Comparison of ENCODE assay signal across 23 cellular contexts in genomic region chr3:125187599-125187910, GRCh38. TPM values are rescaled to one million over a fixed set of nuclear protein-coding genes. Genes with fewer than 3 reads are reported as not detected.
"Had no signal": no experiment of that assay in that cellular context is flagged by ENCODE, and none has a peak within 500 bp of the region (broad histone marks: within the 10 kb centered on the region; RNA-seq: fewer than 3 reads in every experiment).

No MANE protein-coding gene starts in this region.

- H3K9me3 ChIP-seq: breast epithelium, esophagus squamous epithelium, left ventricle myocardium inferior, pancreas, prostate gland, thoracic aorta had no signal

- H3K27me3 ChIP-seq: breast epithelium, esophagus squamous epithelium, pancreas had no signal

- H3K27ac ChIP-seq: breast epithelium, coronary artery, esophagus squamous epithelium, left ventricle myocardium inferior, pancreas, prostate gland, skin epidermis, thoracic aorta had no signal

- H3K4me3 ChIP-seq: breast epithelium, coronary artery, esophagus squamous epithelium, left ventricle myocardium inferior, pancreas, prostate gland, skin epidermis, thoracic aorta had no signal

- DNase-seq: activated CD4-positive, alpha-beta T cell treated with anti-CD3 and anti-CD28 coated beads for 1 hour; activated CD4-positive, alpha-beta T cell treated with anti-CD3 and anti-CD28 coated beads, Interleukin-2, amount 10 ng/mL, durations not matched to agents 7 days and 5 days; activated CD8-positive, alpha-beta memory T cell treated with anti-CD3 and anti-CD28 coated beads, Interleukin-2, amount 10 ng/mL, durations not matched to agents 7 days and 5 days; activated CD8-positive, alpha-beta T cell treated with anti-CD3 and anti-CD28 coated beads for 36 hours; activated naive CD4-positive, alpha-beta T cell; activated T-cell treated with anti-CD3 and anti-CD28 coated beads for 4 hours; activated T-cell treated with anti-CD3 and anti-CD28 coated beads, Interleukin-2, amount 50 U/mL, for 72 hours; esophagus squamous epithelium; left ventricle myocardium inferior; nephron progenitor cell; pancreas; retina; stimulated activated CD4-positive, alpha-beta T cell treated with anti-CD3 and anti-CD28 coated beads, Interleukin-12 subunit alpha, Interleukin-12 subunit beta, amount 100 ng/mL, for 4 hours; stimulated activated CD4-positive, alpha-beta T cell treated with anti-CD3 and anti-CD28 coated beads, Interleukin-4, amount 100 ng/mL, for 1 hour; T-helper 2 cell; trophoblast cell had no signal

- H3K36me3 ChIP-seq: breast epithelium, left ventricle myocardium inferior, prostate gland, thoracic aorta had no signal

- H3K4me1 ChIP-seq: breast epithelium, pancreas, prostate gland had no signal

- ATAC-seq: activated CD8-positive, alpha-beta memory T cell treated with anti-CD3 and anti-CD28 coated beads, Interleukin-2, amount 10 ng/mL, durations not matched to agents 7 days and 5 days; activated CD8-positive, alpha-beta T cell treated with anti-CD3 and anti-CD28 coated beads for 36 hours; activated naive CD4-positive, alpha-beta T cell treated with anti-CD3 and anti-CD28 coated beads, Interleukin-2, amount 50 U/mL, for 72 hours; activated T-cell treated with anti-CD3 and anti-CD28 coated beads, Interleukin-2, amount 50 U/mL, for 72 hours; WTC11 had no signal

RNA-seq across cellular contexts. Expression of gene SLC12A8, which starts 25.0 kb away (rescaled TPM):
- total RNA-seq: left ventricle myocardium inferior had no signal
